25 cellular contexts compared by ENCODE assay signal in the genomic region with DNA sequence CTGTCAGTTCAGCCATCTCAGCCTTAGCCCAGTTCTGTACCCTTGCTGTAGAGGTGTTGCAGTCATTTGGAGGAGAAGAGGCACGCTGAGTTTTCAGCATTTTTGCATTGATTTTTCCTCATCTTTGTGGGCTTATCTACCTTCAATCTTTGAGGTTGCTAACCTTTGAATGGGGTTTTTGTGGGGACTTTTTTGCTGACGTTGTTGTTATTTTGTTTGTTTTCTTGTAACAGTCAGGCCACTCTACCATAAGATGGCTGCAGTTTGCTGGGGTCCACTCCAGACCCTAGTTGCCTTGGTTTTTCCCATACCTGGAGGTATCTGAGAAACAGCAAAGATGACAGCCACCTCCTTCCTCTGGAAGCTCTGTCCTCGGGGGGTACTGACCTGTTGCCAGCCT. TPM values are rescaled to one million over a fixed set of nuclear protein-coding genes. Genes with fewer than 3 reads are reported as not detected.
DNase-seq lines count a peak whose midpoint lies in the region; ATAC-seq, FAIRE-seq and TF ChIP-seq lines count a peak whose summit lies in the region.
"Had no signal": no experiment of that assay in that cellular context is flagged by ENCODE, and none has a peak within 500 bp of the region (broad histone marks: within the 10 kb centered on the region; RNA-seq: fewer than 3 reads in every experiment).

No MANE protein-coding gene starts in this region.

- BruUV-seq in K562 (replicated peaks; lab: Mats Ljungman, UMichigan) = no TSS peak

- H3K9me1 ChIP-seq in K562 (ENCODE audit: control insufficient read depth, insufficient read depth, low read length) = no peaks in the 10 kb centered on the region

- no peaks in the 10 kb centered on the region for H3K9me3 ChIP-seq in A549
- no peaks in the 10 kb centered on the region for H3K9me3 ChIP-seq in K562 (replicated peaks; ENCODE audit: control insufficient read depth, insufficient read depth, low read depth, low read length)

- POLR2A ChIA-PET in A549 (lab: Yijun Ruan, JAX) = no interaction called here
- POLR2A ChIA-PET in K562 (lab: Yijun Ruan, JAX) = interaction anchor here (0.6 kb wide), 1 partner anchor 180 kb away, joined by 3 read pairs; no protein-coding TSS in a partner anchor

- no peak for ATAC-seq in A549
- no peak for ATAC-seq in K562

- 0% methylated on average over 2 of the region's 3 CpGs for WGBS in A549 (ENCODE audit: missing lambda C conversion rate)
- 2% methylated on average over 3 of the region's 3 CpGs for WGBS in K562 (ENCODE audit: insufficient coverage, low coverage, missing lambda C conversion rate)

- H3K9ac ChIP-seq in K562 (ENCODE audit: insufficient read depth in 1 of 2, low read depth in 2 of 2, low read length in 2 of 2) = no peak overlapping the region
- H3K9ac ChIP-seq: BLaER1 had no signal

- CTCF ChIA-PET in A549 (lab: Yijun Ruan, JAX) (no interaction called here), K562 (lab: Yijun Ruan, JAX; ENCODE audit: low intra/inter-chr PET ratio) (no interaction called here)

- no peak overlapping the region for H3K4me3 ChIP-seq in A549
- no peak overlapping the region for H3K4me3 ChIP-seq in K562
- H3K4me3 ChIP-seq: BLaER1 had no signal

- TF ChIP-seq EP300 in A549 (IDR thresholded peaks at IDR 0.05) (no peak), K562 (IDR thresholded peaks at IDR 0.05; ENCODE audit: low read length) (no peak)

- H3K4me2 ChIP-seq in A549 = no peak overlapping the region
- no peak overlapping the region for H3K4me2 ChIP-seq in K562 (ENCODE audit: insufficient read depth, low read length)
- H3K4me2 ChIP-seq: BLaER1 had no signal

- H3K27ac ChIP-seq in A549 (no peak overlapping the region), K562 (ENCODE audit: extremely low read depth, low read depth, low read length) (no peak overlapping the region)
- H3K27ac ChIP-seq: 22Rv1, BLaER1 had no signal

- H2AFZ ChIP-seq in K562 (ENCODE audit: low read depth, low read length) = no peak overlapping the region

- no peaks in the 10 kb centered on the region for H3K79me2 ChIP-seq in K562 (ENCODE audit: control insufficient read depth, insufficient read depth, low read length)

- peaks cover 2 to 30% of the 10 kb centered on the region in 2 experiments; a peak in 2 of 5 replicates for H3K27me3 ChIP-seq in K562 (ENCODE audit: control insufficient read depth in 2 of 2, insufficient read depth in 2 of 2, low read length in 2 of 2)
- H3K27me3 ChIP-seq: BE2C, BLaER1 had no signal

- H3K36me3 ChIP-seq in K562 (ENCODE audit: control insufficient read depth, insufficient read depth, low read length) = no peaks in the 10 kb centered on the region
- H3K36me3 ChIP-seq: BE2C, BLaER1 had no signal

- H3K4me1 ChIP-seq in A549 (no peaks in the 10 kb centered on the region), K562 (replicated peaks in 1 of 2; ENCODE audit: control insufficient read depth in 2 of 2, insufficient read depth in 2 of 2, low read length in 2 of 2) (peaks cover 0 to 8% of the 10 kb centered on the region in 2 experiments; a peak in 2 of 5 replicates)
- H3K4me1 ChIP-seq: BE2C had no signal

- in situ Hi-C loops in K562 (cut with MboI) = no loop called here

- DNase-seq in activated effector memory CD4-positive, alpha-beta T cell treated with anti-CD3 and anti-CD28 coated beads, Interleukin-2, amount 50 U/mL, for 16 hours = peak; percentile 31
- no peak for DNase-seq in activated effector memory CD4-positive, alpha-beta T cell treated with Interleukin-2 at 50 U/mL for 16 hours
- DNase-seq in A549 (ENCODE audit: low read depth in 1 of 2, low spot score in 1 of 2) = no peak
- DNase-seq in K562 (ENCODE audit: extremely low read depth in 1 of 4, low spot score in 3 of 4) = no peak
- DNase-seq in SK-N-DZ (ENCODE audit: low spot score) = no peak
- DNase-seq: ACHN; BE2C; C1 segment of cervical spinal cord; CD4-positive, alpha-beta memory T cell; CD4-positive, CD25-positive, alpha-beta regulatory T cell; CD8-positive, alpha-beta memory T cell; COR-L47; DMS 273 treated with DMSO at 0.1 percent for 48 hours; DMS153; DMS53; DMS79 treated with DMSO at 0.1 percent for 48 hours; GF-D8 had no signal

- TF ChIP-seq CTCF in A549 (IDR thresholded peaks at IDR 0.05) (no peak), K562 (IDR thresholded peaks at IDR 0.05 in 2 of 3, conservative IDR thresholded peaks at IDR 0.05 in 1 of 3; ENCODE audit: insufficient read depth in 2 of 3, low read depth in 1 of 3, low read length in 3 of 3) (no peak)

- intact Hi-C loops in K562 (cut with micrococcal nuclease) = no loop called here

- FAIRE-seq in A549 (lab: Jason Lieb, UNC) (no peak), K562 (lab: Jason Lieb, UNC) (no peak)
- FAIRE-seq: G401.6, GM12891, GM19239 had no signal

- TF ChIP-seq POLR2A in A549 (IDR thresholded peaks at IDR 0.05; ENCODE audit: low read length) = no peak
- TF ChIP-seq POLR2A in K562 (conservative IDR thresholded peaks at IDR 0.05) = no peak

- H4K20me1 ChIP-seq in K562 (replicated peaks; ENCODE audit: control insufficient read depth, insufficient read depth, low read length) = no peaks in the 10 kb centered on the region
- H4K20me1 ChIP-seq: BLaER1 had no signal

- TF ChIP-seq RAD21 in A549 (conservative IDR thresholded peaks at IDR 0.05 in 1 of 2, IDR thresholded peaks at IDR 0.05 in 1 of 2) (no peak), K562 (CRISPR knock-in tag; conservative IDR thresholded peaks at IDR 0.05 in 1 of 2, IDR thresholded peaks at IDR 0.05 in 1 of 2) (no peak)

TF ChIP-seq in A549, 52 proteins besides CTCF, POLR2A, EP300 and RAD21 (continues in another document):
- no peak for TF ChIP-seq CHD2 (IDR thresholded peaks at IDR 0.05; ENCODE audit: low read length, partially characterized antibody)
- TF ChIP-seq MAFK (IDR thresholded peaks at IDR 0.05; ENCODE audit: partially characterized antibody) = peak; percentile 78

TF ChIP-seq in K562, 482 proteins besides CTCF, POLR2A, EP300 and RAD21 (continues in another document):
- TF ChIP-seq THAP7 (CRISPR knock-in tag; IDR thresholded peaks at IDR 0.05) = no peak

RNA-seq across cellular contexts. Expression of gene TMEM271, which starts 22.8 kb away (rescaled TPM):
- not detected in 2 replicates for polyA plus RNA-seq in A549 (2011; rRNA removed)
- polyA plus RNA-seq in A549 (2012; cell fraction: cytosol; rRNA removed) = not detected in 2 replicates
- polyA plus RNA-seq in A549 (2012; cell fraction: nucleus; rRNA removed) = not detected in 2 replicates
- polyA plus RNA-seq in A549 (2017; fragmentation: RNase III; extraction: RNeasy Plus Mini Kit Qiagen cat#74134 plus additional on column Dnase treatment) = not detected in 3 replicates
- polyA minus RNA-seq in A549 (2011; rRNA and poly(A)+ RNA removed) = not detected in 2 replicates
- not detected in 2 replicates for total RNA-seq in K562 (2011; cell fraction: chromatin; rRNA removed; ENCODE audit: low replicate concordance)
- total RNA-seq in K562 (2011; cell fraction: nucleolus; rRNA removed) = not detected in 2 replicates
- not detected in 2 replicates for total RNA-seq in K562 (2011; cell fraction: nucleoplasm; rRNA removed)
- total RNA-seq in K562 (2014; rRNA removed) = not detected in 2 replicates
- total RNA-seq in K562 (2014; rRNA removed; fragmentation: Illumina TruSeq; extraction: Trizol) = not detected in 2 replicates
- not detected in 2 replicates for total RNA-seq in K562 (2015; rRNA removed; fragmentation: Illumina TruSeq; extraction: Trizol)
- total RNA-seq in K562 (2021) = not detected in 2 replicates
- not detected in 2 replicates for polyA plus RNA-seq in K562 (2011; rRNA removed)
- not detected in 2 replicates for polyA plus RNA-seq in K562 (2011; cell fraction: cytosol; rRNA removed)
- polyA plus RNA-seq in K562 (2011; cell fraction: nucleus; rRNA removed) = not detected in 2 replicates
- not detected in 2 replicates for polyA plus RNA-seq in K562 (2012)
- polyA plus RNA-seq in K562 (2014; fragmentation: Illumina TruSeq; extraction: Trizol) = not detected in 2 replicates
- polyA plus RNA-seq in K562 (2014; fragmentation: Nextera tagmentation; extraction: Ambion mirVana) = not detected
- polyA plus RNA-seq in K562 (2014; rRNA removed) = not detected in 2 replicates
- not detected in 2 replicates for polyA minus RNA-seq in K562 (2011; rRNA and poly(A)+ RNA removed)
- polyA minus RNA-seq in K562 (2011; cell fraction: cytosol; rRNA and poly(A)+ RNA removed) = not detected in 2 replicates
- not detected in 2 replicates for polyA minus RNA-seq in K562 (2011; cell fraction: nucleus; rRNA and poly(A)+ RNA removed)
- 6.6 and 11.4 TPM in 2 replicates for polyA plus RNA-seq in SK-N-DZ (2014; cell fraction: cytosol; rRNA removed)
- 17.7 and 24.2 TPM in 2 replicates for polyA plus RNA-seq in SK-N-DZ (2014; cell fraction: nucleus; rRNA removed)
- total RNA-seq: A172; CD4-positive, alpha-beta memory T cell; CD4-positive, CD25-positive, alpha-beta regulatory T cell; CD8-positive, alpha-beta memory T cell had no signal
- polyA plus RNA-seq: AG04450; CD14-positive monocyte; CD4-positive, alpha-beta memory T cell; CD4-positive, CD25-positive, alpha-beta regulatory T cell; CD8-positive, alpha-beta memory T cell had no signal

RNA-seq across cellular contexts. Expression of gene PDE6B, which starts 26.4 kb away (rescaled TPM):
- polyA plus RNA-seq in A549 (2011; rRNA removed) (not detected in 2 replicates), A549 (2017; fragmentation: RNase III; extraction: RNeasy Plus Mini Kit Qiagen cat#74134 plus additional on column Dnase treatment) (0.03 TPM in 1 of 3 replicates, not detected in the others), K562 (2011; rRNA removed) (not detected in 2 replicates), K562 (2014; fragmentation: Illumina TruSeq; extraction: Trizol) (not detected in 2 replicates), K562 (2014; fragmentation: Nextera tagmentation; extraction: Ambion mirVana) (under 1 TPM in 1 of 2 experiments, not detected in 1; 0.04 TPM), K562 (2014; rRNA removed) (not detected in 2 replicates)
- not detected in 2 replicates for polyA plus RNA-seq in A549 (2012; cell fraction: cytosol; rRNA removed)
- polyA plus RNA-seq in A549 (2012; cell fraction: nucleus; rRNA removed) = not detected in 2 replicates
- not detected in 2 replicates for polyA minus RNA-seq in A549 (2011; rRNA and poly(A)+ RNA removed)
- total RNA-seq in K562 (2011; cell fraction: chromatin; rRNA removed; ENCODE audit: low replicate concordance) = 0.30 TPM in 1 of 2 replicates, not detected in the other
- total RNA-seq in K562 (2011; cell fraction: nucleolus; rRNA removed) = not detected in 2 replicates
- total RNA-seq in K562 (2011; cell fraction: nucleoplasm; rRNA removed) = not detected in 2 replicates
- total RNA-seq in K562 (2014; rRNA removed) (not detected in 2 replicates), K562 (2014; rRNA removed; fragmentation: Illumina TruSeq; extraction: Trizol) (not detected in 2 replicates), K562 (2015; rRNA removed; fragmentation: Illumina TruSeq; extraction: Trizol) (not detected in 2 replicates), K562 (2021) (not detected in 2 replicates)
- polyA plus RNA-seq in K562 (2011; cell fraction: cytosol; rRNA removed) = 0.04 TPM in 1 of 2 replicates, not detected in the other
- polyA plus RNA-seq in K562 (2011; cell fraction: nucleus; rRNA removed) = not detected in 2 replicates
- 0.07 and 0.10 TPM in 2 replicates for polyA plus RNA-seq in K562 (2012)
- 0.07 TPM in 1 of 2 replicates, not detected in the other for polyA minus RNA-seq in K562 (2011; rRNA and poly(A)+ RNA removed)
- not detected in 2 replicates for polyA minus RNA-seq in K562 (2011; cell fraction: cytosol; rRNA and poly(A)+ RNA removed)
- not detected in 2 replicates for polyA minus RNA-seq in K562 (2011; cell fraction: nucleus; rRNA and poly(A)+ RNA removed)
- 3.5 and 7.5 TPM in 2 replicates for polyA plus RNA-seq in SK-N-DZ (2014; cell fraction: cytosol; rRNA removed)
- polyA plus RNA-seq in SK-N-DZ (2014; cell fraction: nucleus; rRNA removed) = 1.8 and 9.4 TPM in 2 replicates
- total RNA-seq: A172 had no signal
